ENCODE assay signal across 30 cellular contexts in genomic region chr2:12469053-12469625, GRCh38.
DNase-seq lines count a peak whose midpoint lies in the region; FAIRE-seq and TF ChIP-seq lines count a peak whose summit lies in the region.
"Had no signal": no experiment of that assay in that cellular context is flagged by ENCODE, and none has a peak within 500 bp of the region (broad histone marks: within the 10 kb centered on the region; RNA-seq: fewer than 3 reads in every experiment).

No MANE protein-coding gene starts in this region.

- H3K4me2 ChIP-seq in GM23248 (ENCODE audit: unreplicated experiment) (peak overlapping the region; percentile 32), mesenchymal stem cell (ENCODE audit: low read length, poor library complexity, severe bottlenecking) (no peak overlapping the region)

- H3K9me2 ChIP-seq in GM23248 (ENCODE audit: insufficient read depth), result no peaks in the 10 kb centered on the region

- CTCF ChIA-PET in CD8-positive, alpha-beta memory T cell (lab: Charles Lee), result no interaction called here

- H3K23ac ChIP-seq in mesenchymal stem cell (ENCODE audit: low read length in 2 of 2), result no peak overlapping the region

- H3K27me3 Mint-ChIP-seq in CD8-positive, alpha-beta memory T cell, result no peaks in the 10 kb centered on the region
- H3K27me3 Mint-ChIP-seq: activated CD4-positive, alpha-beta T cell treated with anti-CD3 and anti-CD28 coated beads, Interleukin-2, amount 10 ng/mL, durations not matched to agents 7 days and 5 days; IgD-negative memory B cell; type B pancreatic cell had no signal

- no peak overlapping the region for H3K4me3 Mint-ChIP-seq in CD8-positive, alpha-beta memory T cell
- H3K4me3 Mint-ChIP-seq: activated CD4-positive, alpha-beta T cell treated with anti-CD3 and anti-CD28 coated beads, Interleukin-2, amount 10 ng/mL, durations not matched to agents 7 days and 5 days; endodermal cell; memory B cell; type B pancreatic cell had no signal

- FAIRE-seq in GM12892 (lab: Jason Lieb, UNC), result no peak

- peaks cover 11% of the 10 kb centered on the region for H3K4me1 ChIP-seq in GM23248 (ENCODE audit: insufficient read depth)
- peaks cover 6 to 31% (median 16%) of the 10 kb centered on the region in 4 donors for H3K4me1 ChIP-seq in esophagus muscularis mucosa
- no peaks in the 10 kb centered on the region for H3K4me1 ChIP-seq in mesenchymal stem cell (ENCODE audit: control insufficient read depth, insufficient read depth, low read depth, low read length)
- peaks cover 5% of the 10 kb centered on the region for H3K4me1 ChIP-seq in CD8-positive, alpha-beta memory T cell (ENCODE audit: insufficient read depth, low read length)

- H3K9me3 ChIP-seq in GM23248 (ENCODE audit: low read depth), result no peaks in the 10 kb centered on the region
- no peaks in the 10 kb centered on the region for H3K9me3 ChIP-seq in esophagus muscularis mucosa
- H3K9me3 ChIP-seq in mesenchymal stem cell (ENCODE audit: control insufficient read depth, low read length), result no peaks in the 10 kb centered on the region
- H3K9me3 ChIP-seq in CD8-positive, alpha-beta memory T cell (ENCODE audit: low read length), result no peaks in the 10 kb centered on the region
- H3K9me3 ChIP-seq: esophagus squamous epithelium had no signal

- H3K18ac ChIP-seq in mesenchymal stem cell (ENCODE audit: low read depth in 1 of 2, low read length in 2 of 2), result peak overlapping the region in 1 of 2 experiments; percentile 86

- H3K27ac ChIP-seq in GM23248 (no peak overlapping the region), esophagus muscularis mucosa (replicated peaks in 1 of 4) (peak overlapping the region; percentile 41 to 56 (median 48)), mesenchymal stem cell (ENCODE audit: low read length, poor library complexity, severe bottlenecking) (no peak overlapping the region)
- no peak overlapping the region for H3K27ac ChIP-seq in CD8-positive, alpha-beta memory T cell (ENCODE audit: low read depth, low read length)
- H3K27ac ChIP-seq: esophagus squamous epithelium, spleen, WERI-Rb-1 had no signal

- H2AK5ac ChIP-seq in mesenchymal stem cell (ENCODE audit: low read length, severe bottlenecking), result no peak overlapping the region

- H3K36me3 Mint-ChIP-seq in CD8-positive, alpha-beta memory T cell, result peaks cover 0 to 9% (median 2%) of the 10 kb centered on the region in 3 donors
- H3K36me3 Mint-ChIP-seq: type B pancreatic cell had no signal

- H4K20me1 ChIP-seq in GM23248 (ENCODE audit: insufficient read depth), result no peaks in the 10 kb centered on the region

- no peak for TF ChIP-seq CTCF in esophagus muscularis mucosa (IDR thresholded peaks at IDR 0.05)

- no peak overlapping the region for H4K8ac ChIP-seq in mesenchymal stem cell (ENCODE audit: low read length)

- H3K36me3 ChIP-seq in GM23248 (ENCODE audit: low read depth), result no peaks in the 10 kb centered on the region
- H3K36me3 ChIP-seq in esophagus muscularis mucosa, result no peaks in the 10 kb centered on the region
- H3K36me3 ChIP-seq in mesenchymal stem cell (ENCODE audit: control insufficient read depth in 1 of 2, insufficient read depth in 2 of 2, low read depth in 1 of 2, low read length in 2 of 2), result no peaks in the 10 kb centered on the region
- no peaks in the 10 kb centered on the region for H3K36me3 ChIP-seq in CD8-positive, alpha-beta memory T cell (ENCODE audit: insufficient read depth, low read length)
- H3K36me3 ChIP-seq: esophagus squamous epithelium, spleen, WERI-Rb-1 had no signal

- H3K14ac ChIP-seq in mesenchymal stem cell (ENCODE audit: low read length in 2 of 2), result no peak overlapping the region

- no peak overlapping the region for H2AFZ ChIP-seq in GM23248
- H2AFZ ChIP-seq in mesenchymal stem cell (ENCODE audit: low read depth, low read length), result no peak overlapping the region

- H3K4me3 ChIP-seq in GM23248 (no peak overlapping the region), esophagus muscularis mucosa (no peak overlapping the region), mesenchymal stem cell (ENCODE audit: insufficient read depth in 1 of 2, low read depth in 1 of 2, low read length in 2 of 2) (no peak overlapping the region)
- H3K4me3 ChIP-seq in CD8-positive, alpha-beta memory T cell (ENCODE audit: low read length), result no peak overlapping the region
- H3K4me3 ChIP-seq: esophagus squamous epithelium, spleen had no signal

- H3K27ac Mint-ChIP-seq in CD8-positive, alpha-beta memory T cell, result no peak overlapping the region
- H3K27ac Mint-ChIP-seq: activated CD4-positive, alpha-beta T cell treated with anti-CD3 and anti-CD28 coated beads, Interleukin-2, amount 10 ng/mL, durations not matched to agents 7 days and 5 days; endodermal cell; IgD-negative memory B cell; memory B cell; type B pancreatic cell had no signal

- H3K79me1 ChIP-seq in mesenchymal stem cell (replicated peaks; ENCODE audit: low read length, poor library complexity, severe bottlenecking), result no peaks in the 10 kb centered on the region

- WGBS in GM23248 (ENCODE audit: low coverage in 1 of 2, low lambda C conversion rate in 2 of 2, missing lambda C conversion rate in 2 of 2), 2 experiments, result 37 to 40% methylated on average over 3 of the region's 3 CpGs
- WGBS in esophagus muscularis mucosa, result 33% methylated on average over 3 of the region's 3 CpGs
- WGBS in mesenchymal stem cell, result 33% methylated on average over 1 of the region's 3 CpGs

- no peak overlapping the region for H2BK12ac ChIP-seq in mesenchymal stem cell (ENCODE audit: low read length in 2 of 2)

- TF ChIP-seq EP300 in esophagus muscularis mucosa (IDR thresholded peaks at IDR 0.05), result no peak

- H3K79me2 ChIP-seq in GM23248 (ENCODE audit: insufficient read depth), result no peaks in the 10 kb centered on the region

- POLR2A ChIA-PET in CD8-positive, alpha-beta memory T cell (lab: Charles Lee), result no interaction called here

- peaks cover 2 to 12% (median 3%) of the 10 kb centered on the region in 5 donors for H3K9me3 Mint-ChIP-seq in CD8-positive, alpha-beta memory T cell
- H3K9me3 Mint-ChIP-seq: type B pancreatic cell had no signal

- DNase-seq in GM23248 (peak; percentile 25), esophagus muscularis mucosa (ENCODE audit: extremely low spot score) (no peak), mesenchymal stem cell (peak; percentile 45), smooth muscle cell of the brain vasculature (ENCODE audit: low read depth, low spot score) (peak; percentile 58), activated gamma-delta T cell treated with Interleukin-2 at 50 U/mL for 16 hours (no peak), GM12892 (ENCODE audit: insufficient read length) (no peak), NCI-H1092 treated with DMSO at 0.1 percent for 48 hours (lab: John Stamatoyannopoulos, UW) (no peak)
- no peak for DNase-seq in CD8-positive, alpha-beta memory T cell
- DNase-seq: activated CD4-positive, alpha-beta T cell treated with anti-CD3 and anti-CD28 coated beads, Interleukin-2, amount 10 ng/mL, durations not matched to agents 7 days and 5 days; activated naive CD4-positive, alpha-beta T cell treated with Interleukin-2 at 50 U/mL for 16 hours; activated T-cell treated with anti-CD3 and anti-CD28 coated beads, Interleukin-2, amount 50 U/mL, for 48 hours; amniotic stem cell; C1 segment of cervical spinal cord; cortex of kidney; DMS79; endodermal cell; esophagus squamous epithelium; head of caudate nucleus; NCI-H1105; NCI-H1930; NCI-H524 treated with DMSO at 0.1 percent for 48 hours; nucleus accumbens; SIG-M5; spleen; SW 1271; T-helper 9 cell; WERI-Rb-1 had no signal

- in situ Hi-C loops in GM23248 (cut with MboI), result no loop called here

- peaks cover 9% of the 10 kb centered on the region for H3F3A ChIP-seq in GM23248 (ENCODE audit: insufficient read depth)

- H3K9ac ChIP-seq in GM23248 (no peak overlapping the region), mesenchymal stem cell (ENCODE audit: low read length) (peak overlapping the region; percentile 5)

- H4K91ac ChIP-seq in mesenchymal stem cell (ENCODE audit: low read length), result no peak overlapping the region

- H2BK5ac ChIP-seq in mesenchymal stem cell (ENCODE audit: low read depth, low read length, poor library complexity, severe bottlenecking), result no peak overlapping the region

- H3K4me1 Mint-ChIP-seq in CD8-positive, alpha-beta memory T cell, result peaks cover 8 to 14% (median 13%) of the 10 kb centered on the region in 3 donors
- H3K4me1 Mint-ChIP-seq: endodermal cell had no signal

- H3K4ac ChIP-seq in mesenchymal stem cell (ENCODE audit: low read depth in 1 of 2, low read length in 2 of 2), result no peak overlapping the region

- no peak overlapping the region for H2BK15ac ChIP-seq in mesenchymal stem cell (ENCODE audit: low read depth, poor library complexity, severe bottlenecking)

- H3K27me3 ChIP-seq in GM23248 (replicated peaks; ENCODE audit: insufficient read depth) (no peaks in the 10 kb centered on the region), esophagus muscularis mucosa (no peaks in the 10 kb centered on the region), mesenchymal stem cell (ENCODE audit: control insufficient read depth in 1 of 2, insufficient read depth in 1 of 2, low read length in 2 of 2) (no peaks in the 10 kb centered on the region)
- no peaks in the 10 kb centered on the region for H3K27me3 ChIP-seq in CD8-positive, alpha-beta memory T cell (ENCODE audit: insufficient read depth, low read length, poor library complexity, severe bottlenecking)
- H3K27me3 ChIP-seq: esophagus squamous epithelium, spleen had no signal

- TF ChIP-seq POLR2A in esophagus muscularis mucosa (IDR thresholded peaks at IDR 0.05; ENCODE audit: low read depth) (no peak), GM12892 (IDR thresholded peaks at IDR 0.05; ENCODE audit: low read depth, low read length) (no peak)

- intact Hi-C loops in esophagus muscularis mucosa (cut with DNase I), result no loop called here

- H2BK120ac ChIP-seq in mesenchymal stem cell (ENCODE audit: low read depth, low read length), result no peak overlapping the region

Comparison
In these comparisons a context has a peak if more than half of its experiments do, and no peak if none do; other contexts are left out.
1. DNase-seq: peak in GM23248 (single experiment), mesenchymal stem cell (single experiment) and smooth muscle cell of the brain vasculature (single experiment); none in esophagus muscularis mucosa (single experiment), activated gamma-delta T cell treated with Interleukin-2 at 50 U/mL for 16 hours (single experiment), CD8-positive, alpha-beta memory T cell (0 of 5), GM12892 (single experiment) and NCI-H1092 treated with DMSO at 0.1 percent for 48 hours (single experiment).
2. H3K27ac ChIP-seq: peak in esophagus muscularis mucosa (4 of 4); none in GM23248 (single experiment), mesenchymal stem cell (single experiment) and CD8-positive, alpha-beta memory T cell (single experiment).